ENCODE assay signal across 12 cellular contexts in the genomic region with DNA sequence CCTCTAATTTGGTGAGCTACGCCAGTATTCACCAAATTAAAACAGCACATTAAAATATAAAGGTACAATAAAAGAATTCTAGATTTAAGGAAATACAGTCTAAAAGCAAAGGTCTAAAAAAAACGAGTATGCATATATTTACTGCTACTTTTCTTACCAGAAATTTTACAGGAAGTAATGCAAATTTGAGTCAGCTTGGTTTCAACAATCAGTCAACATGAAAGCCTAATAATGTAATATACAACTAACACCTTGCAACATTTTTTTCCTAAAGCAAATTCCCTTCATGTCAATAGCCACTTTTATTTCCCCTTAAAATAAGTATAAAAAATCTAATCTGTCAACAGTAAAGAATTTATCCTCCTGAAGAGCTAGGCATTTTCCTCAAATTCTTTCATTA. TPM values are rescaled to one million over a fixed set of nuclear protein-coding genes. Genes with fewer than 3 reads are reported as not detected.
DNase-seq lines count a peak whose midpoint lies in the region; ATAC-seq lines count a peak whose summit lies in the region.
"Had no signal": no experiment of that assay in that cellular context is flagged by ENCODE, and none has a peak within 500 bp of the region (broad histone marks: within the 10 kb centered on the region; RNA-seq: fewer than 3 reads in every experiment).

No MANE protein-coding gene starts in this region.

- no peak for ATAC-seq in activated T-cell treated with anti-CD3 and anti-CD28 coated beads, Interleukin-2, amount 50 U/mL, for 72 hours (replicated peaks in 1 of 2)
- ATAC-seq in sciatic nerve (no peak), HG03025 (IDR thresholded peaks at IDR 0.05; ENCODE audit: low FRiP score, unreplicated experiment) (no peak)

- H3K36me3 Mint-ChIP-seq in activated T-cell treated with anti-CD3 and anti-CD28 coated beads, Interleukin-2, amount 50 U/mL, for 72 hours (ENCODE audit: insufficient read depth in 2 of 2): peaks cover 2 to 25% of the 10 kb centered on the region in 2 donors
- peaks cover 26% of the 10 kb centered on the region for H3K36me3 Mint-ChIP-seq in dendritic cell treated with granulocyte-macrophage colony-stimulating factor and Interleukin-4, amounts not matched to agents 40 ng/mL and 50 ng/mL, for 4 days (ENCODE audit: low read depth)

- H3K4me1 Mint-ChIP-seq in activated T-cell treated with anti-CD3 and anti-CD28 coated beads, Interleukin-2, amount 50 U/mL, for 72 hours (ENCODE audit: low read depth): peaks cover 96% of the 10 kb centered on the region
- peaks cover 84% of the 10 kb centered on the region for H3K4me1 Mint-ChIP-seq in dendritic cell treated with granulocyte-macrophage colony-stimulating factor and Interleukin-4, amounts not matched to agents 40 ng/mL and 50 ng/mL, for 4 days (ENCODE audit: low read depth)

- H3K27ac ChIP-seq in SK-N-MC: 0 out of 2 replicates have a peak overlapping the region, but pooled peaks have one; percentile 1
- peak overlapping the region; percentile 80 for H3K27ac ChIP-seq in substantia nigra (ENCODE audit: low read depth, low read length, poor library complexity, severe bottlenecking)

- no peaks in the 10 kb centered on the region for H3K9me3 Mint-ChIP-seq in activated T-cell treated with anti-CD3 and anti-CD28 coated beads, Interleukin-2, amount 50 U/mL, for 72 hours
- no peaks in the 10 kb centered on the region for H3K9me3 Mint-ChIP-seq in dendritic cell treated with granulocyte-macrophage colony-stimulating factor and Interleukin-4, amounts not matched to agents 40 ng/mL and 50 ng/mL, for 4 days

- intact Hi-C loops in dendritic cell treated with granulocyte-macrophage colony-stimulating factor and Interleukin-4, amounts not matched to agents 40 ng/mL and 50 ng/mL, for 4 days (cut with micrococcal nuclease): no loop called here
- intact Hi-C loops in sciatic nerve (cut with DNase I): no loop called here

- H3K4me3 Mint-ChIP-seq in activated T-cell treated with anti-CD3 and anti-CD28 coated beads, Interleukin-2, amount 50 U/mL, for 72 hours: peak overlapping the region; percentile 70 to 77
- no peak overlapping the region for H3K4me3 Mint-ChIP-seq in dendritic cell treated with granulocyte-macrophage colony-stimulating factor and Interleukin-4, amounts not matched to agents 40 ng/mL and 50 ng/mL, for 4 days

- no peak overlapping the region for H3K4me3 ChIP-seq in SK-N-MC
- H3K4me3 ChIP-seq: skin epidermis had no signal

- H3K27me3 Mint-ChIP-seq in activated T-cell treated with anti-CD3 and anti-CD28 coated beads, Interleukin-2, amount 50 U/mL, for 72 hours (ENCODE audit: low read depth): no peaks in the 10 kb centered on the region
- no peaks in the 10 kb centered on the region for H3K27me3 Mint-ChIP-seq in dendritic cell treated with granulocyte-macrophage colony-stimulating factor and Interleukin-4, amounts not matched to agents 40 ng/mL and 50 ng/mL, for 4 days

- no peaks in the 10 kb centered on the region for H3K9me3 ChIP-seq in SK-N-MC (ENCODE audit: low read depth, low read length)

- H3K27ac Mint-ChIP-seq in activated T-cell treated with anti-CD3 and anti-CD28 coated beads, Interleukin-2, amount 50 U/mL, for 72 hours: peak overlapping the region; percentile 98
- H3K27ac Mint-ChIP-seq in dendritic cell treated with granulocyte-macrophage colony-stimulating factor and Interleukin-4, amounts not matched to agents 40 ng/mL and 50 ng/mL, for 4 days: peak overlapping the region; percentile 30

- no peak for DNase-seq in activated T-cell treated with anti-CD3 and anti-CD28 coated beads, Interleukin-2, amount 50 U/mL, for 72 hours
- DNase-seq in activated T-cell treated with anti-CD3 and anti-CD28 coated beads, Interleukin-2, amount 50 U/mL, for 48 hours: no peak
- DNase-seq in SK-N-MC (ENCODE audit: low read depth, low spot score) (no peak), substantia nigra (lab: John Stamatoyannopoulos, UW) (no peak), sciatic nerve (ENCODE audit: low spot score) (no peak), NCI-H345 (lab: John Stamatoyannopoulos, UW) (no peak)
- DNase-seq: activated CD4-positive, CD25-positive, alpha-beta regulatory T cell; dermis blood vessel endothelial cell; HCEC 1CT had no signal

- no peak overlapping the region for H3K9ac ChIP-seq in SK-N-MC (ENCODE audit: insufficient read length)

- peaks cover 7% of the 10 kb centered on the region; the same call in 1 of the 2 replicates for H3K36me3 ChIP-seq in SK-N-MC (ENCODE audit: insufficient read depth, low read length)

RNA-seq across cellular contexts. Expression of a gene that starts 11.9 kb away (rescaled TPM):
- total RNA-seq in activated T-cell treated with anti-CD3 and anti-CD28 coated beads, Interleukin-2, amount 50 U/mL, for 72 hours: 100 to 1,000 TPM; 437 to 541 TPM
- total RNA-seq in sciatic nerve: 256 TPM
